Comparison of ENCODE assay signal across 9 cellular contexts in the genomic region with DNA sequence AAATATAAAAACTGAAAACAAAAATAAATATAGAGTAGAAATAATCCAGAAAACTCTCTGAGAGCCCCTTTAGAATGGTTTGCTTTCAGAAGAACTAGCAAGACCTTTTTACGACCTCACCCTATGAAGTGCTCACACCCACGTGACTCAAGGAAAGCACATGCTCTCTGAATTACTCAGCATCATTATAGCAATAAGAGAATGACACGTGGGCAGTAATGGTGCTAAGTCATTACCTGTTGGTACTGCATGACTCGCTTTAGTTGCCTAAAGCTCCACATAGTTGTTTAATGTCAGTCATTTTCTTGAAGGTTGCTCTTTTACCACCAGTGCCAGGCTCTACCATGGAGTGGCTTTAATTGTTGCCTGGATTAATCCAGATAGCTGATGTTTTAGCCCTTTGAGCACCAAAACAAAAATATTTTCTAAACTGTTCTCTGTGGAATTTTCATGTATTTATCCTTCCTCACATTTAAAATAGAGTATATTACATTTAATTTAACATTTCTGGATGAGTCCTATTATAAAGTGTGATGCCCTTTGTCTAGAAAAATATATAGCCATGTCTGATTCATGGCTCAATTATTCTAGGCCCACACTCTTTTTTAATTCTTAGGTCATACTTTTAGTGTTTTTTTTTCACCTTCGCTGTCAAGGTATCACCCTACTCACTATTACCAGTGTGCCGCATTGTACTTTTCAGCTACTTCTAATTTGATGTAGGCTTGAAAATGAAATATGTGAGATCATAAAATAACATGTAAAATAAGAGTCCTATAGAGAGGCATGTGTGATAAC. TPM values are rescaled to one million over a fixed set of nuclear protein-coding genes. Genes with fewer than 3 reads are reported as not detected.
DNase-seq lines count a peak whose midpoint lies in the region; ATAC-seq and TF ChIP-seq lines count a peak whose summit lies in the region.
"Had no signal": no experiment of that assay in that cellular context is flagged by ENCODE, and none has a peak within 500 bp of the region (broad histone marks: within the 10 kb centered on the region; RNA-seq: fewer than 3 reads in every experiment).

No MANE protein-coding gene starts in this region.

- CTCF ChIA-PET in RWPE1 (lab: Yijun Ruan, JAX) = interaction anchor here (0.7 kb wide), 1 partner anchor 101 kb away, joined by 4 read pairs; no protein-coding TSS in a partner anchor

- peak; percentile 57 for ATAC-seq in GM18861 (IDR thresholded peaks at IDR 0.05; ENCODE audit: unreplicated experiment)
- ATAC-seq in psoas muscle = no peak

- POLR2A ChIA-PET in RWPE1 (lab: Yijun Ruan, JAX; ENCODE audit: low non-redundant PET) = no interaction called here

- H3K27me3 ChIP-seq in psoas muscle (ENCODE audit: insufficient read depth in 3 of 3, low read length in 2 of 3) = no peaks in the 10 kb centered on the region

- no peaks in the 10 kb centered on the region for H3K4me1 ChIP-seq in psoas muscle

- intact Hi-C loops in psoas muscle (cut with DNase I) = no loop called here

- TF ChIP-seq CTCF in RWPE1 (conservative IDR thresholded peaks at IDR 0.05; ENCODE audit: low read depth) (no peak), psoas muscle (IDR thresholded peaks at IDR 0.05) (no peak)

- in situ Hi-C loops in ACHN (cut with HindIII; ENCODE audit: low pct_ligation_motif_present, low pct_unique_long_range_greater_than_20kb, low sequenced_read_pairs) = no loop called here

- no peaks in the 10 kb centered on the region for H3K36me3 ChIP-seq in psoas muscle (ENCODE audit: insufficient read depth in 1 of 2, low read depth in 1 of 2)

- 84 to 86% (median 84%) methylated on average over 6 of the region's 6 CpGs for WGBS in psoas muscle, 3 donors

- DNase-seq in ACHN (peak; percentile 67), RWPE1 (ENCODE audit: low spot score) (peak; percentile 91), islet precursor cell (peak; percentile 84), psoas muscle (no peak), NCI-H146 treated with DMSO at 0.1 percent for 48 hours (lab: John Stamatoyannopoulos, UW; ENCODE audit: unreplicated experiment) (no peak), NCI-H1417 treated with DMSO at 0.1 percent for 48 hours (lab: John Stamatoyannopoulos, UW) (no peak), SHP77 (lab: John Stamatoyannopoulos, UW) (no peak)
- DNase-seq: GF-D8 had no signal

- H3K27ac ChIP-seq in RWPE1 (peak overlapping the region; percentile 51; the same call in 1 of the 2 replicates), psoas muscle (no peak overlapping the region)

- no peaks in the 10 kb centered on the region for H3K9me3 ChIP-seq in psoas muscle

- H3K4me3 ChIP-seq in psoas muscle = no peak overlapping the region

RNA-seq across cellular contexts. Expression of gene THSD1, which starts 56.8 kb away (rescaled TPM):
- 1 to 10 TPM; 2.5 to 5.6 (median 4.5) TPM for total RNA-seq in psoas muscle
- 1 to 10 TPM; 2.0 to 3.2 (median 2.5) TPM for polyA plus RNA-seq in psoas muscle

Comparison
In these comparisons a context has a peak if more than half of its experiments do, and no peak if none do; other contexts are left out.
1. DNase-seq: peak in ACHN (single experiment), RWPE1 (single experiment) and islet precursor cell (single experiment); none in psoas muscle (0 of 2), NCI-H146 treated with DMSO at 0.1 percent for 48 hours (single experiment), NCI-H1417 treated with DMSO at 0.1 percent for 48 hours (single experiment) and SHP77 (0 of 2).